16 cellular contexts compared by ENCODE assay signal in genomic region chr12:49631336-49631907, GRCh38. TPM values are rescaled to one million over a fixed set of nuclear protein-coding genes. Genes with fewer than 3 reads are reported as not detected.
"Had no signal": no experiment of that assay in that cellular context is flagged by ENCODE, and none has a peak within 500 bp of the region (broad histone marks: within the 10 kb centered on the region; RNA-seq: fewer than 3 reads in every experiment).

No MANE protein-coding gene starts in this region.

- H3K27me3 ChIP-seq: cardiac muscle cell, left lung, tibial artery had no signal

- H3K9me3 Mint-ChIP-seq: activated CD4-positive, alpha-beta T cell treated with anti-CD3 and anti-CD28 coated beads, Interleukin-2, amount 10 ng/mL, durations not matched to agents 24 days and 14 days; mesothelial cell of epicardium; nephron progenitor cell had no signal

- H3K9me3 ChIP-seq: left lung, tibial artery had no signal

- DNase-seq: activated CD4-positive, alpha-beta T cell treated with anti-CD3 and anti-CD28 coated beads, Interleukin-2, amount 10 ng/mL, durations not matched to agents 24 days and 14 days; activated CD8-positive, alpha-beta memory T cell treated with anti-CD3 and anti-CD28 coated beads for 24 hours; left lung; nephron progenitor cell; occipital lobe; retina; stimulated activated CD4-positive, alpha-beta T cell treated with anti-CD3 and anti-CD28 coated beads, Interleukin-12 subunit alpha, Interleukin-12 subunit beta, amount 100 ng/mL, for 4 hours; stimulated activated CD4-positive, alpha-beta T cell treated with anti-CD3 and anti-CD28 coated beads, Interleukin-1b, Interleukin-23, amount 100 ng/mL, for 48 hours; stimulated activated naive CD8-positive, alpha-beta T cell treated with anti-CD3 and anti-CD28 coated beads, Interleukin-15, Interleukin-2, amounts not matched to agents 100 U/mL and 50 U/mL, for 24 hours; substantia nigra; T1000; tibial artery had no signal

- H3K36me3 ChIP-seq: cardiac muscle cell had no signal

- H3K36me3 Mint-ChIP-seq: activated naive CD8-positive, alpha-beta T cell had no signal

- H3K27ac Mint-ChIP-seq: activated CD4-positive, alpha-beta T cell treated with anti-CD3 and anti-CD28 coated beads, Interleukin-2, amount 10 ng/mL, durations not matched to agents 24 days and 14 days; activated naive CD8-positive, alpha-beta T cell; mesothelial cell of epicardium had no signal

- FAIRE-seq: frontal cortex had no signal

- H3K4me1 Mint-ChIP-seq: mesothelial cell of epicardium had no signal

- H3K27ac ChIP-seq: cardiac muscle cell, left lung, tibial artery had no signal

- H3K4me1 ChIP-seq: left lung had no signal

- ATAC-seq: left lung; stimulated activated naive CD8-positive, alpha-beta T cell treated with anti-CD3 and anti-CD28 coated beads, Interleukin-15, Interleukin-2, amounts not matched to agents 100 U/mL and 50 U/mL, for 24 hours had no signal

- H3K4me3 ChIP-seq: cardiac muscle cell, left lung, tibial artery had no signal

- H3K4me3 Mint-ChIP-seq: activated CD4-positive, alpha-beta T cell treated with anti-CD3 and anti-CD28 coated beads, Interleukin-2, amount 10 ng/mL, durations not matched to agents 24 days and 14 days; activated naive CD8-positive, alpha-beta T cell; mesothelial cell of epicardium; nephron progenitor cell had no signal

- H3K27me3 Mint-ChIP-seq: activated CD4-positive, alpha-beta T cell treated with anti-CD3 and anti-CD28 coated beads, Interleukin-2, amount 10 ng/mL, durations not matched to agents 24 days and 14 days; activated naive CD8-positive, alpha-beta T cell had no signal

RNA-seq across cellular contexts. Expression of gene FAM186B, which starts 26.0 kb away (rescaled TPM):
- total RNA-seq: occipital lobe had no signal
